23 cellular contexts compared by ENCODE assay signal in genomic region chrX:112808651-112809050, GRCh38.
"Had no signal": no experiment of that assay in that cellular context is flagged by ENCODE, and none has a peak within 500 bp of the region (broad histone marks: within the 10 kb centered on the region; RNA-seq: fewer than 3 reads in every experiment).

No MANE protein-coding gene starts in this region.

- H3K27ac Mint-ChIP-seq: activated B cell treated with CpG ODN at 0.5 μM for 24 hours; activated CD8-positive, alpha-beta memory T cell treated with anti-CD3 and anti-CD28 coated beads, Interleukin-2, amount 10 ng/mL, durations not matched to agents 7 days and 5 days; activated CD8-positive, alpha-beta T cell treated with anti-CD3 and anti-CD28 coated beads for 36 hours; activated naive CD4-positive, alpha-beta T cell treated with anti-CD3 and anti-CD28 coated beads, Interleukin-2, amount 50 U/mL, for 72 hours; immature natural killer cell; naive thymus-derived CD8-positive, alpha-beta T cell had no signal

- H3K27ac ChIP-seq: foreskin keratinocyte, left lung, testis, upper lobe of left lung had no signal

- H3K27me3 ChIP-seq: foreskin keratinocyte, testis, upper lobe of left lung had no signal

- H3K4me3 Mint-ChIP-seq: activated B cell treated with CpG ODN at 0.5 μM for 24 hours; activated CD8-positive, alpha-beta memory T cell treated with anti-CD3 and anti-CD28 coated beads, Interleukin-2, amount 10 ng/mL, durations not matched to agents 7 days and 5 days; activated CD8-positive, alpha-beta T cell treated with anti-CD3 and anti-CD28 coated beads for 36 hours; immature natural killer cell; naive thymus-derived CD8-positive, alpha-beta T cell had no signal

- H3K9me3 Mint-ChIP-seq: activated B cell treated with CpG ODN at 0.5 μM for 24 hours; activated CD8-positive, alpha-beta T cell treated with anti-CD3 and anti-CD28 coated beads for 36 hours; activated naive CD4-positive, alpha-beta T cell treated with anti-CD3 and anti-CD28 coated beads, Interleukin-2, amount 50 U/mL, for 72 hours; immature natural killer cell had no signal

- ATAC-seq: activated CD8-positive, alpha-beta memory T cell treated with anti-CD3 and anti-CD28 coated beads, Interleukin-2, amount 10 ng/mL, durations not matched to agents 7 days and 5 days; activated CD8-positive, alpha-beta T cell treated with anti-CD3 and anti-CD28 coated beads for 36 hours; activated naive CD4-positive, alpha-beta T cell treated with anti-CD3 and anti-CD28 coated beads, Interleukin-2, amount 50 U/mL, for 72 hours; foreskin keratinocyte; left lung; naive thymus-derived CD8-positive, alpha-beta T cell; sciatic nerve had no signal

- H3K27me3 Mint-ChIP-seq: activated B cell treated with CpG ODN at 0.5 μM for 24 hours; activated CD8-positive, alpha-beta memory T cell treated with anti-CD3 and anti-CD28 coated beads, Interleukin-2, amount 10 ng/mL, durations not matched to agents 7 days and 5 days; activated CD8-positive, alpha-beta T cell treated with anti-CD3 and anti-CD28 coated beads for 36 hours; naive thymus-derived CD8-positive, alpha-beta T cell had no signal

- H3K36me3 Mint-ChIP-seq: activated CD8-positive, alpha-beta memory T cell treated with anti-CD3 and anti-CD28 coated beads, Interleukin-2, amount 10 ng/mL, durations not matched to agents 7 days and 5 days; activated naive CD4-positive, alpha-beta T cell treated with anti-CD3 and anti-CD28 coated beads, Interleukin-2, amount 50 U/mL, for 72 hours had no signal

- DNase-seq: activated B cell treated with CpG ODN at 0.5 μM for 24 hours; activated CD4-positive, alpha-beta T cell treated with anti-CD3 and anti-CD28 coated beads for 48 hours; activated CD8-positive, alpha-beta memory T cell treated with anti-CD3 and anti-CD28 coated beads, Interleukin-2, amount 10 ng/mL, durations not matched to agents 7 days and 5 days; activated CD8-positive, alpha-beta T cell treated with anti-CD3 and anti-CD28 coated beads for 36 hours; central memory CD4-positive, alpha-beta T cell; dermis blood vessel endothelial cell; effector CD8-positive, alpha-beta T cell; erythroblast; foreskin keratinocyte; immature natural killer cell; kidney glomerular epithelial cell; left lung; naive thymus-derived CD8-positive, alpha-beta T cell; small intestine; stimulated activated CD4-positive, alpha-beta T cell treated with anti-CD3 and anti-CD28 coated beads, Interleukin-15, amount 100 ng/mL, for 24 hours; stimulated activated CD8-positive, alpha-beta memory T cell treated with anti-CD3 and anti-CD28 coated beads, Interleukin-4, amount 100 ng/mL, for 48 hours; stimulated activated naive CD4-positive, alpha-beta T cell; T-helper 9 cell; testis; upper lobe of left lung had no signal

- H3K4me3 ChIP-seq: left lung, lung, testis, upper lobe of left lung had no signal

- H3K36me3 ChIP-seq: left lung, upper lobe of left lung had no signal

- H3K9me3 ChIP-seq: left lung, testis, upper lobe of left lung had no signal

- H3K4me1 Mint-ChIP-seq: activated B cell treated with CpG ODN at 0.5 μM for 24 hours; activated CD8-positive, alpha-beta memory T cell treated with anti-CD3 and anti-CD28 coated beads, Interleukin-2, amount 10 ng/mL, durations not matched to agents 7 days and 5 days; immature natural killer cell had no signal

- H3K4me1 ChIP-seq: foreskin keratinocyte, left lung, testis, upper lobe of left lung had no signal
